Comparison of ENCODE assay signal across 2 cellular contexts in the genomic region with DNA sequence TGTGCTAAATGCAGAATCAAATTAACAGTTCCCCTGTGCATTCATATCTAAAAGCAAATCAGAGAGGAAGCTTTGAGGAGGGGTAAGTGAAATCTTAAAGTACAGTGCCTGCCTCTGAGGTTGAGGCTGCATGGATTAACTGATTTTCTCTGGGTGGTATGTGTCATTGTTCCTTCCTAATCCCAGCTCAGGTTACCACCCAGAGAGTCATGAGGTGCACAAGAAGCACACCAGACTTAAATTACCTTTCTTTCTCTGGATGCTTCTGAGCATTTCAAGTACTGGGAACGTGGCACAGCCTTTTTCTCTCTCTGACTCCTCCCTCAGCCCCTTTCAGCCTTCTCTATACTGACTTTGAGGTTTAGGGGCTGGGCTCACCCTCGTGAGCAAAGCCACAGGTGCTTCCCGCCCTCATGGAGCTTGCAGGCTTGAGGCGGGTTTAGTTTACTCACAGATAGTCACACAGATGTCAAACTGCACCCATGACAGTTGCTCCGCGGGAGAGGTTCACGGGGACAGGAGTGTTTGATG.
TF ChIP-seq lines count a peak whose summit lies in the region.

No MANE protein-coding gene starts in this region.

TF ChIP-seq in H1, 55 proteins besides CTCF, POLR2A, EP300 and RAD21:
- TF ChIP-seq, protein P1, sequence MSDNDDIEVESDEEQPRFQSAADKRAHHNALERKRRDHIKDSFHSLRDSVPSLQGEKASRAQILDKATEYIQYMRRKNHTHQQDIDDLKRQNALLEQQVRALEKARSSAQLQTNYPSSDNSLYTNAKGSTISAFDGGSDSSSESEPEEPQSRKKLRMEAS (IDR thresholded peaks at IDR 0.05): peak; percentile 42; the same call in 1 of the 2 replicates
- TF ChIP-seq, protein P2, sequence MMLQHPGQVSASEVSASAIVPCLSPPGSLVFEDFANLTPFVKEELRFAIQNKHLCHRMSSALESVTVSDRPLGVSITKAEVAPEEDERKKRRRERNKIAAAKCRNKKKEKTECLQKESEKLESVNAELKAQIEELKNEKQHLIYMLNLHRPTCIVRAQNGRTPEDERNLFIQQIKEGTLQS (IDR thresholded peaks at IDR 0.05; ENCODE audit: insufficient read depth, low read depth, low read length): no peak
- TF ChIP-seq RFX5 (IDR thresholded peaks at IDR 0.05; ENCODE audit: borderline replicate concordance, low read depth, low read length) (no peak), CTBP2 (IDR thresholded peaks at IDR 0.05; ENCODE audit: borderline replicate concordance, insufficient read depth, insufficient read length, low read length) (no peak), E2F6 (IDR thresholded peaks at IDR 0.05) (peak; percentile 85)

TF ChIP-seq in GM12891, 5 proteins besides CTCF, POLR2A, EP300 and RAD21:
- no peak for TF ChIP-seq POU2F2 (IDR thresholded peaks at IDR 0.05; ENCODE audit: low read depth, low read length)
- TF ChIP-seq PAX5 (IDR thresholded peaks at IDR 0.05; ENCODE audit: insufficient read depth, low read length, severe bottlenecking): no peak
- TF ChIP-seq POLR2AphosphoS5 (IDR thresholded peaks at IDR 0.05; ENCODE audit: low read depth, low read length): no peak
- no peak for TF ChIP-seq SPI1 (IDR thresholded peaks at IDR 0.05; ENCODE audit: low read depth, low read length)
- no peak for TF ChIP-seq TAF1 (IDR thresholded peaks at IDR 0.05; ENCODE audit: low read depth, low read length)
